ENCODE assay signal across 1 cellular context in the genomic region with DNA sequence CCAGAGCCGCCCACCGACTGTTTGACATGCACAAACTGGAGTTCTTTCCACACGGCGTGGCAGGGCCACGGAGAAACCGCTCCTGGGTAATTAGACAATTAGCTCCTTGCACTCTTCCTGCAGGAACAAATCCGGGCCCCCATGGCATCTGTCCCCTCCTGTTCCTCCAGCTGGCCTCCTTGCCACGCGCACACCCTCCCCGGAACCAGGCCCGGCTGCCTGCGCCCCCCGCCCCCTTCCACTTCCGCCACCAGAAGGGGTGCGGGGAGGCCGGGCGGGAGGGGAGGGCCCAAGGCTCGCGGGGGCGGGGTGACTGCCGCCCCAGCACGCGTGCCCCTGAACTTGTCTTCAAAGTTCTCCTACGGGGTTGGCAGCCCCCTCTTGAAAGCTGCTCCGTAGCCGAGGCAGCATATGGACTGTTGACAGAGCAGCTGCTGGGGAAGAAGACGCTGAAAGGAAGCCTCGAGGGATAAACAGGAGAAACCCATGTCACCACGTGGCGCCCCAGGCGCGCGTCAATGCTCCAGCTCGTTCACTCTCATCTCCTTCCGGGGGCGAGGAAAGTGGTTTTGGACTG.
A peak's percentile ranks its signal among the peaks of the same experiment; 100 is the strongest.
TF ChIP-seq lines count a peak whose summit lies in the region.

No MANE protein-coding gene starts in this region.

TF ChIP-seq in K562, 482 proteins besides CTCF, POLR2A, EP300 and RAD21 (continued from another document):
- TF ChIP-seq, protein P1, sequence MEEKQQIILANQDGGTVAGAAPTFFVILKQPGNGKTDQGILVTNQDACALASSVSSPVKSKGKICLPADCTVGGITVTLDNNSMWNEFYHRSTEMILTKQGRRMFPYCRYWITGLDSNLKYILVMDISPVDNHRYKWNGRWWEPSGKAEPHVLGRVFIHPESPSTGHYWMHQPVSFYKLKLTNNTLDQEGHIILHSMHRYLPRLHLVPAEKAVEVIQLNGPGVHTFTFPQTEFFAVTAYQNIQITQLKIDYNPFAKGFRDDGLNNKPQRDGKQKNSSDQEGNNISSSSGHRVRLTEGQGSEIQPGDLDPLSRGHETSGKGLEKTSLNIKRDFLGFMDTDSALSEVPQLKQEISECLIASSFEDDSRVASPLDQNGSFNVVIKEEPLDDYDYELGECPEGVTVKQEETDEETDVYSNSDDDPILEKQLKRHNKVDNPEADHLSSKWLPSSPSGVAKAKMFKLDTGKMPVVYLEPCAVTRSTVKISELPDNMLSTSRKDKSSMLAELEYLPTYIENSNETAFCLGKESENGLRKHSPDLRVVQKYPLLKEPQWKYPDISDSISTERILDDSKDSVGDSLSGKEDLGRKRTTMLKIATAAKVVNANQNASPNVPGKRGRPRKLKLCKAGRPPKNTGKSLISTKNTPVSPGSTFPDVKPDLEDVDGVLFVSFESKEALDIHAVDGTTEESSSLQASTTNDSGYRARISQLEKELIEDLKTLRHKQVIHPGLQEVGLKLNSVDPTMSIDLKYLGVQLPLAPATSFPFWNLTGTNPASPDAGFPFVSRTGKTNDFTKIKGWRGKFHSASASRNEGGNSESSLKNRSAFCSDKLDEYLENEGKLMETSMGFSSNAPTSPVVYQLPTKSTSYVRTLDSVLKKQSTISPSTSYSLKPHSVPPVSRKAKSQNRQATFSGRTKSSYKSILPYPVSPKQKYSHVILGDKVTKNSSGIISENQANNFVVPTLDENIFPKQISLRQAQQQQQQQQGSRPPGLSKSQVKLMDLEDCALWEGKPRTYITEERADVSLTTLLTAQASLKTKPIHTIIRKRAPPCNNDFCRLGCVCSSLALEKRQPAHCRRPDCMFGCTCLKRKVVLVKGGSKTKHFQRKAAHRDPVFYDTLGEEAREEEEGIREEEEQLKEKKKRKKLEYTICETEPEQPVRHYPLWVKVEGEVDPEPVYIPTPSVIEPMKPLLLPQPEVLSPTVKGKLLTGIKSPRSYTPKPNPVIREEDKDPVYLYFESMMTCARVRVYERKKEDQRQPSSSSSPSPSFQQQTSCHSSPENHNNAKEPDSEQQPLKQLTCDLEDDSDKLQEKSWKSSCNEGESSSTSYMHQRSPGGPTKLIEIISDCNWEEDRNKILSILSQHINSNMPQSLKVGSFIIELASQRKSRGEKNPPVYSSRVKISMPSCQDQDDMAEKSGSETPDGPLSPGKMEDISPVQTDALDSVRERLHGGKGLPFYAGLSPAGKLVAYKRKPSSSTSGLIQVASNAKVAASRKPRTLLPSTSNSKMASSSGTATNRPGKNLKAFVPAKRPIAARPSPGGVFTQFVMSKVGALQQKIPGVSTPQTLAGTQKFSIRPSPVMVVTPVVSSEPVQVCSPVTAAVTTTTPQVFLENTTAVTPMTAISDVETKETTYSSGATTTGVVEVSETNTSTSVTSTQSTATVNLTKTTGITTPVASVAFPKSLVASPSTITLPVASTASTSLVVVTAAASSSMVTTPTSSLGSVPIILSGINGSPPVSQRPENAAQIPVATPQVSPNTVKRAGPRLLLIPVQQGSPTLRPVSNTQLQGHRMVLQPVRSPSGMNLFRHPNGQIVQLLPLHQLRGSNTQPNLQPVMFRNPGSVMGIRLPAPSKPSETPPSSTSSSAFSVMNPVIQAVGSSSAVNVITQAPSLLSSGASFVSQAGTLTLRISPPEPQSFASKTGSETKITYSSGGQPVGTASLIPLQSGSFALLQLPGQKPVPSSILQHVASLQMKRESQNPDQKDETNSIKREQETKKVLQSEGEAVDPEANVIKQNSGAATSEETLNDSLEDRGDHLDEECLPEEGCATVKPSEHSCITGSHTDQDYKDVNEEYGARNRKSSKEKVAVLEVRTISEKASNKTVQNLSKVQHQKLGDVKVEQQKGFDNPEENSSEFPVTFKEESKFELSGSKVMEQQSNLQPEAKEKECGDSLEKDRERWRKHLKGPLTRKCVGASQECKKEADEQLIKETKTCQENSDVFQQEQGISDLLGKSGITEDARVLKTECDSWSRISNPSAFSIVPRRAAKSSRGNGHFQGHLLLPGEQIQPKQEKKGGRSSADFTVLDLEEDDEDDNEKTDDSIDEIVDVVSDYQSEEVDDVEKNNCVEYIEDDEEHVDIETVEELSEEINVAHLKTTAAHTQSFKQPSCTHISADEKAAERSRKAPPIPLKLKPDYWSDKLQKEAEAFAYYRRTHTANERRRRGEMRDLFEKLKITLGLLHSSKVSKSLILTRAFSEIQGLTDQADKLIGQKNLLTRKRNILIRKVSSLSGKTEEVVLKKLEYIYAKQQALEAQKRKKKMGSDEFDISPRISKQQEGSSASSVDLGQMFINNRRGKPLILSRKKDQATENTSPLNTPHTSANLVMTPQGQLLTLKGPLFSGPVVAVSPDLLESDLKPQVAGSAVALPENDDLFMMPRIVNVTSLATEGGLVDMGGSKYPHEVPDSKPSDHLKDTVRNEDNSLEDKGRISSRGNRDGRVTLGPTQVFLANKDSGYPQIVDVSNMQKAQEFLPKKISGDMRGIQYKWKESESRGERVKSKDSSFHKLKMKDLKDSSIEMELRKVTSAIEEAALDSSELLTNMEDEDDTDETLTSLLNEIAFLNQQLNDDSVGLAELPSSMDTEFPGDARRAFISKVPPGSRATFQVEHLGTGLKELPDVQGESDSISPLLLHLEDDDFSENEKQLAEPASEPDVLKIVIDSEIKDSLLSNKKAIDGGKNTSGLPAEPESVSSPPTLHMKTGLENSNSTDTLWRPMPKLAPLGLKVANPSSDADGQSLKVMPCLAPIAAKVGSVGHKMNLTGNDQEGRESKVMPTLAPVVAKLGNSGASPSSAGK (IDR thresholded peaks at IDR 0.05) = peak; percentile 60
- no peak for TF ChIP-seq DNMT1 (IDR thresholded peaks at IDR 0.05)
- TF ChIP-seq BHLHE40 (IDR thresholded peaks at IDR 0.05; ENCODE audit: low read length) = no peak
- peak; percentile 70 for TF ChIP-seq L3MBTL2 (IDR thresholded peaks at IDR 0.05)
- no peak for TF ChIP-seq KDM4B (IDR thresholded peaks at IDR 0.05; ENCODE audit: borderline replicate concordance in 2 of 2, low read depth in 1 of 2)
- TF ChIP-seq ZNF184 (CRISPR knock-in tag; IDR thresholded peaks at IDR 0.05) = no peak
- peak; percentile 23 to 45 for TF ChIP-seq E2F6 (IDR thresholded peaks at IDR 0.05; ENCODE audit: borderline replicate concordance in 1 of 2, extremely low read depth in 1 of 2, insufficient read depth in 1 of 2, insufficient read length in 1 of 2, low read depth in 1 of 2, low read length in 1 of 2, poor library complexity in 1 of 2, severe bottlenecking in 1 of 2)
- TF ChIP-seq RBM39 (optimal IDR thresholded peaks at IDR 0.05; ENCODE audit: low read depth, low read length) = no peak
TF ChIP-seq in K562: peak in this region for 5.
